Comparison of ENCODE assay signal across 8 cellular contexts in the genomic region with DNA sequence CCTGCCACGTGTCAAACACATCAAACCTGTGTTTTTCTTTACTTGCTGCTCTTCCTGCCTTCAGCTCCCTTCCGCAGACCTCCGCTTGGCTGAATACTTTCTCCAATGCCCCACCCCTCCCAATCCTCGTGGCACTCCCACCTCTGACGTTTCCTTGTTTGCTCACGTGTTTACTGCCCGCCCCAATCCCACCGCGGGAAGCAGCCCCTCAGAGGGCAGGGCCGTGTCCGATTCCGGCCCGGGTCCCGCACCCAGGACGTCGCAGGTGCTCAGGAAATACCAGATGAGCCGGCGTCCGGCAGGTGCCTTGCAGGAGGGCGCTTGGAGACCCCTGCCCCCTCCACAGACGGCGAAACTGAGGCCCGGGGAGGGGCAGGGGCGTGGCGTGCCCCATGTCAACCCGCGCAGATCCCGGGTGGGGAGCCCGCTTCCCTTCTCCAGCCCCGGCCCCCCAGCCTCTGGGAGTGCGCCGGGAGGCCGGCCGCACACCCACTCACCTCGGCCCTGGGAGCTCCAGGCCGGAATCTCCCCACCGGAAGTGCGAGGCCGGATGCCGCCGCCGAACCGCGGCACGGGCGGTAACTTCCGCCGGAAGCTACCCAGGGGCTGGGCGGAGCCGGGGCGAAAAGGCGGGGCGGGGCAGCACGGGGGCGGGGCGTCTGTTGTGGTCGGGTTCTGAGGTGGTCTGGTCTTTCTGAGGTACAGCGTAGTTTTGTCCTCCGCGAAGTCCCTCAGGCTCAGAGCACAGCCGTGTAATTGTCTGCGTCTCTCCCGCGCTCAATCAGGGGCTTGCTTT. TPM values are rescaled to one million over a fixed set of nuclear protein-coding genes. Genes with fewer than 3 reads are reported as not detected.
DNase-seq lines count a peak whose midpoint lies in the region; ATAC-seq, FAIRE-seq and TF ChIP-seq lines count a peak whose summit lies in the region.

No MANE protein-coding gene starts in this region.

- H3K27ac Mint-ChIP-seq in T-helper 2 cell treated with Interferon-gamma antibody and Interleukin-4, amounts not matched to agents 5 μg/mL and 100 μg/mL, for 36 hours: peak overlapping the region; percentile 92

- no peaks in the 10 kb centered on the region for H3K9me3 Mint-ChIP-seq in T-helper 2 cell treated with Interferon-gamma antibody and Interleukin-4, amounts not matched to agents 5 μg/mL and 100 μg/mL, for 36 hours

- peak; percentile 92 for FAIRE-seq in urothelium cell line (lab: Jason Lieb, UNC)

- H3K9me3 ChIP-seq in ascending aorta (no peaks in the 10 kb centered on the region), right cardiac atrium (ENCODE audit: control insufficient read depth, low read length) (no peaks in the 10 kb centered on the region)

- TF ChIP-seq CTCF in GM10266 (IDR thresholded peaks at IDR 0.05; ENCODE audit: control insufficient read depth, insufficient read depth, low read depth, missing control alignments): no peak
- no peak for TF ChIP-seq CTCF in ascending aorta (IDR thresholded peaks at IDR 0.05)

- peaks cover 9 to 24% of the 10 kb centered on the region in 2 donors for H3K4me1 ChIP-seq in ascending aorta
- H3K4me1 ChIP-seq in right cardiac atrium (ENCODE audit: control insufficient read depth, insufficient read depth, low read length): peaks cover 10% of the 10 kb centered on the region

- H3K4me3 ChIP-seq in ascending aorta (peak overlapping the region; percentile 100), right cardiac atrium (ENCODE audit: low read length) (peak overlapping the region; percentile 96)

- ATAC-seq in HG02642 (IDR thresholded peaks at IDR 0.05; ENCODE audit: poor library complexity, unreplicated experiment) (peak; percentile 83), right cardiac atrium (peak; percentile 96)

- DNase-seq in GM10266 (ENCODE audit: extremely low spot score) (peak; percentile 91), NCI-H1417 treated with DMSO at 0.1 percent for 48 hours (lab: John Stamatoyannopoulos, UW) (peak; percentile 14), ascending aorta (ENCODE audit: low spot score in 2 of 2) (peak; percentile 65 to 93), right cardiac atrium (peak; percentile 89 to 96 (median 94)), pulmonary artery endothelial cell (ENCODE audit: low read depth, low spot score) (peak; percentile 71), urothelium cell line (ENCODE audit: low spot score) (peak; percentile 99)
- DNase-seq in T-helper 2 cell treated with Interferon-gamma antibody and Interleukin-4, amounts not matched to agents 5 μg/mL and 100 μg/mL, for 36 hours (ENCODE audit: low spot score): peak; percentile 85

- H3K27me3 ChIP-seq in ascending aorta (no peaks in the 10 kb centered on the region), right cardiac atrium (ENCODE audit: control insufficient read depth, insufficient read depth) (no peaks in the 10 kb centered on the region)

- intact Hi-C loops in ascending aorta (cut with DNase I): loop anchor here (1.0 to 5.0 kb wide), 3 partner anchors 42 to 391 kb away; a partner anchor contains a TSS
- intact Hi-C loops in right cardiac atrium (cut with DNase I): loop anchor here in 1 of 4 donors (5.0 kb wide), 1 partner anchor 38 kb away; no protein-coding TSS in a partner anchor

- peaks cover 51% of the 10 kb centered on the region for H3K4me1 Mint-ChIP-seq in T-helper 2 cell treated with Interferon-gamma antibody and Interleukin-4, amounts not matched to agents 5 μg/mL and 100 μg/mL, for 36 hours (ENCODE audit: low read depth)

- H3K27me3 Mint-ChIP-seq in T-helper 2 cell treated with Interferon-gamma antibody and Interleukin-4, amounts not matched to agents 5 μg/mL and 100 μg/mL, for 36 hours (ENCODE audit: low read depth): no peaks in the 10 kb centered on the region

- WGBS in right cardiac atrium: under 1% methylated on average over 64 of the region's 64 CpGs

- H3K36me3 ChIP-seq in ascending aorta: peaks cover 24 to 38% of the 10 kb centered on the region in 2 donors

- H3K4me3 Mint-ChIP-seq in T-helper 2 cell treated with Interferon-gamma antibody and Interleukin-4, amounts not matched to agents 5 μg/mL and 100 μg/mL, for 36 hours: peak overlapping the region; percentile 94

- H3K27ac ChIP-seq in ascending aorta: peak overlapping the region; percentile 99 to 100
- H3K27ac ChIP-seq in right cardiac atrium (ENCODE audit: low read length): peak overlapping the region; percentile 99

- H3K36me3 Mint-ChIP-seq in T-helper 2 cell treated with Interferon-gamma antibody and Interleukin-4, amounts not matched to agents 5 μg/mL and 100 μg/mL, for 36 hours (ENCODE audit: low read depth): peaks cover 61% of the 10 kb centered on the region

RNA-seq across cellular contexts. Expression of a gene that starts 42.3 kb away (rescaled TPM):
- 77.5 TPM for total RNA-seq in ascending aorta
- total RNA-seq in right cardiac atrium: 10 to 100 TPM; 29.0 to 40.2 (median 35.0) TPM
- 20.7 TPM for polyA plus RNA-seq in right cardiac atrium
- total RNA-seq in pulmonary artery endothelial cell: 22.4 and 36.9 TPM in 2 replicates

RNA-seq across cellular contexts. Expression of a gene that starts 55.8 kb away (rescaled TPM):
- not detected for total RNA-seq in ascending aorta
- total RNA-seq in right cardiac atrium: 1 to 10 TPM; 1.6 to 7.0 (median 4.1) TPM
- 4.0 TPM for polyA plus RNA-seq in right cardiac atrium
- not detected in 2 replicates for total RNA-seq in pulmonary artery endothelial cell

Comparison
In these comparisons a context has a peak if more than half of its experiments do, and no peak if none do; other contexts are left out.
1. Peak in every context shown above with its lines: DNase-seq, ATAC-seq, H3K4me3 ChIP-seq and H3K27ac ChIP-seq.
2. DNase-seq: peak in every context shown above with its lines; median percentile 99 in urothelium cell line; 94 in right cardiac atrium; 91 in GM10266; 85 in T-helper 2 cell treated with Interferon-gamma antibody and Interleukin-4, amounts not matched to agents 5 μg/mL and 100 μg/mL, for 36 hours; 79 in ascending aorta; 71 in pulmonary artery endothelial cell; 14 in NCI-H1417 treated with DMSO at 0.1 percent for 48 hours.